ENCODE assay signal across 13 cellular contexts in genomic region chr18:2302628-2303516, GRCh38.
A peak's percentile ranks its signal among the peaks of the same experiment; 100 is the strongest.
DNase-seq lines count a peak whose midpoint lies in the region; ATAC-seq, FAIRE-seq and TF ChIP-seq lines count a peak whose summit lies in the region.
"Had no signal": no experiment of that assay in that cellular context is flagged by ENCODE, and none has a peak within 500 bp of the region (broad histone marks: within the 10 kb centered on the region; RNA-seq: fewer than 3 reads in every experiment).

No MANE protein-coding gene starts in this region.

- FAIRE-seq in K562 (lab: Jason Lieb, UNC): peak; percentile 81

- TF ChIP-seq RAD21 in K562 (CRISPR knock-in tag; conservative IDR thresholded peaks at IDR 0.05 in 1 of 2, IDR thresholded peaks at IDR 0.05 in 1 of 2): 0 out of 4 replicates have a peak, but pooled peaks have one; percentile 8 to 17

- POLR2A ChIA-PET in K562 (lab: Yijun Ruan, JAX) (interaction anchor here (0.5 to 1.0 kb wide), 7 partner anchors 10 to 117 kb away, joined by 3 to 6 read pairs (median 3); no protein-coding TSS in a partner anchor), GM10248 (lab: Yijun Ruan, JAX) (no interaction called here)

- CTCF ChIA-PET in K562 (lab: Yijun Ruan, JAX; ENCODE audit: low intra/inter-chr PET ratio) (no interaction called here), GM10248 (lab: Yijun Ruan, JAX) (no interaction called here)

- H3K36me3 ChIP-seq in K562 (ENCODE audit: control insufficient read depth, insufficient read depth, low read length): no peaks in the 10 kb centered on the region
- H3K36me3 ChIP-seq: BE2C, cardiac muscle cell had no signal

- peak; percentile 86 for TF ChIP-seq EP300 in K562 (IDR thresholded peaks at IDR 0.05; ENCODE audit: low read length)

- 0% methylated on average over 10 of the region's 10 CpGs for WGBS in K562 (ENCODE audit: insufficient coverage, low coverage, missing lambda C conversion rate)

- DNase-seq in AG08396 (ENCODE audit: low spot score) (peak; percentile 35), LHCN-M2 (ENCODE audit: low read depth) (peak; percentile 74), K562 (ENCODE audit: extremely low read depth in 1 of 4, low spot score in 3 of 4) (peak; percentile 77 to 93 (median 84)), kidney glomerular epithelial cell (lab: John Stamatoyannopoulos, UW) (peak; percentile 23), GM10248 (ENCODE audit: extremely low spot score) (no peak)
- DNase-seq in activated CD4-positive, alpha-beta T cell treated with anti-CD3 and anti-CD28 coated beads for 48 hours: no peak
- DNase-seq: BE2C, midbrain, NCI-H774, T-helper 9 cell had no signal

- H3K27me3 ChIP-seq in K562 (ENCODE audit: control insufficient read depth in 2 of 2, insufficient read depth in 2 of 2, low read length in 2 of 2): no peaks in the 10 kb centered on the region
- H3K27me3 ChIP-seq: BE2C, cardiac muscle cell had no signal

- peak; percentile 53; the same call in 1 of the 2 replicates for TF ChIP-seq POLR2A in K562 (conservative IDR thresholded peaks at IDR 0.05)

- TF ChIP-seq CTCF in K562 (IDR thresholded peaks at IDR 0.05 in 2 of 3, conservative IDR thresholded peaks at IDR 0.05 in 1 of 3; ENCODE audit: insufficient read depth in 2 of 3, low read depth in 1 of 3, low read length in 3 of 3): no peak
- no peak for TF ChIP-seq CTCF in GM10248 (IDR thresholded peaks at IDR 0.05; ENCODE audit: control extremely low read depth, extremely low read depth, low read depth, missing control alignments)

- no peaks in the 10 kb centered on the region for H3K9me1 ChIP-seq in K562 (ENCODE audit: control insufficient read depth, insufficient read depth, low read length)

- H3K9me3 ChIP-seq in K562 (replicated peaks; ENCODE audit: control insufficient read depth, insufficient read depth, low read depth, low read length): no peaks in the 10 kb centered on the region; the same call in 1 of the 2 replicates
- H3K9me3 ChIP-seq: BE2C had no signal

- H3K4me2 ChIP-seq in K562 (ENCODE audit: insufficient read depth, low read length): peak overlapping the region; percentile 79

- TSS peak; percentile 81 for BruUV-seq in K562 (replicated peaks; lab: Mats Ljungman, UMichigan)

- ATAC-seq in K562 (peak; percentile 93), GM19351 (IDR thresholded peaks at IDR 0.05; ENCODE audit: unreplicated experiment) (no peak), GM19035 (IDR thresholded peaks at IDR 0.05; ENCODE audit: unreplicated experiment) (no peak)

- H3K4me3 ChIP-seq in K562: no peak overlapping the region
- H3K4me3 ChIP-seq: cardiac muscle cell had no signal

- peak overlapping the region; percentile 96 for H3K27ac ChIP-seq in K562 (ENCODE audit: extremely low read depth, low read depth, low read length)
- H3K27ac ChIP-seq: cardiac muscle cell had no signal

- no peaks in the 10 kb centered on the region for H3K79me2 ChIP-seq in K562 (ENCODE audit: control insufficient read depth, insufficient read depth, low read length)

- no peaks in the 10 kb centered on the region for H4K20me1 ChIP-seq in K562 (replicated peaks; ENCODE audit: control insufficient read depth, insufficient read depth, low read length)

- H3K4me1 ChIP-seq in K562 (replicated peaks in 1 of 2; ENCODE audit: control insufficient read depth in 2 of 2, insufficient read depth in 2 of 2, low read length in 2 of 2): peaks cover 12 to 47% of the 10 kb centered on the region in 2 experiments; a peak in 4 of 5 replicates
- H3K4me1 ChIP-seq: BE2C had no signal

- intact Hi-C loops in K562 (cut with micrococcal nuclease): loop anchor here (1.0 kb wide), 1 partner anchor 22 kb away; no protein-coding TSS in a partner anchor

- peak overlapping the region in 1 of 2 experiments; percentile 73; a peak in 3 of 4 replicates for H3K9ac ChIP-seq in K562 (ENCODE audit: insufficient read depth in 1 of 2, low read depth in 2 of 2, low read length in 2 of 2)

- in situ Hi-C loops in K562 (cut with MboI): no loop called here

- H2AFZ ChIP-seq in K562 (ENCODE audit: low read depth, low read length): peak overlapping the region; percentile 87

TF ChIP-seq in K562, 482 proteins besides CTCF, POLR2A, EP300 and RAD21 (continues in another document):
- TF ChIP-seq ZNF699 (CRISPR knock-in tag; IDR thresholded peaks at IDR 0.05; ENCODE audit: insufficient replicate concordance) (no peak), NFE2 (IDR thresholded peaks at IDR 0.05; ENCODE audit: low read depth) (peak; percentile 58), ETV1 (tag; conservative IDR thresholded peaks at IDR 0.05; ENCODE audit: low read depth) (0 out of 2 replicates have a peak, but pooled peaks have one; percentile 9), GTF2E2 (tag; IDR thresholded peaks at IDR 0.05) (no peak), GATAD2B (IDR thresholded peaks at IDR 0.05; ENCODE audit: borderline replicate concordance) (peak; percentile 32; the same call in 1 of the 2 replicates), SETDB1 (IDR thresholded peaks at IDR 0.05; ENCODE audit: low read length) (no peak), IRF9 (tag; IDR thresholded peaks at IDR 0.05) (no peak; the same call in 1 of the 2 replicates), FOXA1 (IDR thresholded peaks at IDR 0.05; ENCODE audit: borderline replicate concordance) (no peak), ZNF830 (CRISPR knock-in tag; IDR thresholded peaks at IDR 0.05) (no peak), SNRNP70 (optimal IDR thresholded peaks at IDR 0.05; ENCODE audit: low read depth, low read length) (no peak), NFRKB (IDR thresholded peaks at IDR 0.05; ENCODE audit: low read depth) (peak; percentile 79), PTBP1 (IDR thresholded peaks at IDR 0.05; ENCODE audit: low read depth, low read length) (no peak), NFXL1 (CRISPR knock-in tag; IDR thresholded peaks at IDR 0.05) (no peak), SMARCA4 (IDR thresholded peaks at IDR 0.05) (peak; percentile 96)
- TF ChIP-seq, protein P1, sequence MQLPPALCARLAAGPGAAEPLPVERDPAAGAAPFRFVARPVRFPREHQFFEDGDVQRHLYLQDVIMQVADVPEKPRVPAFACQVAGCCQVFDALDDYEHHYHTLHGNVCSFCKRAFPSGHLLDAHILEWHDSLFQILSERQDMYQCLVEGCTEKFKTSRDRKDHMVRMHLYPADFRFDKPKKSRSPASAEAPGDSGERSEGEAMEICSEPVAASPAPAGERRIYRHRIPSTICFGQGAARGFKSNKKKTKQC (CRISPR knock-in tag; IDR thresholded peaks at IDR 0.05): no peak
- TF ChIP-seq, protein P2, sequence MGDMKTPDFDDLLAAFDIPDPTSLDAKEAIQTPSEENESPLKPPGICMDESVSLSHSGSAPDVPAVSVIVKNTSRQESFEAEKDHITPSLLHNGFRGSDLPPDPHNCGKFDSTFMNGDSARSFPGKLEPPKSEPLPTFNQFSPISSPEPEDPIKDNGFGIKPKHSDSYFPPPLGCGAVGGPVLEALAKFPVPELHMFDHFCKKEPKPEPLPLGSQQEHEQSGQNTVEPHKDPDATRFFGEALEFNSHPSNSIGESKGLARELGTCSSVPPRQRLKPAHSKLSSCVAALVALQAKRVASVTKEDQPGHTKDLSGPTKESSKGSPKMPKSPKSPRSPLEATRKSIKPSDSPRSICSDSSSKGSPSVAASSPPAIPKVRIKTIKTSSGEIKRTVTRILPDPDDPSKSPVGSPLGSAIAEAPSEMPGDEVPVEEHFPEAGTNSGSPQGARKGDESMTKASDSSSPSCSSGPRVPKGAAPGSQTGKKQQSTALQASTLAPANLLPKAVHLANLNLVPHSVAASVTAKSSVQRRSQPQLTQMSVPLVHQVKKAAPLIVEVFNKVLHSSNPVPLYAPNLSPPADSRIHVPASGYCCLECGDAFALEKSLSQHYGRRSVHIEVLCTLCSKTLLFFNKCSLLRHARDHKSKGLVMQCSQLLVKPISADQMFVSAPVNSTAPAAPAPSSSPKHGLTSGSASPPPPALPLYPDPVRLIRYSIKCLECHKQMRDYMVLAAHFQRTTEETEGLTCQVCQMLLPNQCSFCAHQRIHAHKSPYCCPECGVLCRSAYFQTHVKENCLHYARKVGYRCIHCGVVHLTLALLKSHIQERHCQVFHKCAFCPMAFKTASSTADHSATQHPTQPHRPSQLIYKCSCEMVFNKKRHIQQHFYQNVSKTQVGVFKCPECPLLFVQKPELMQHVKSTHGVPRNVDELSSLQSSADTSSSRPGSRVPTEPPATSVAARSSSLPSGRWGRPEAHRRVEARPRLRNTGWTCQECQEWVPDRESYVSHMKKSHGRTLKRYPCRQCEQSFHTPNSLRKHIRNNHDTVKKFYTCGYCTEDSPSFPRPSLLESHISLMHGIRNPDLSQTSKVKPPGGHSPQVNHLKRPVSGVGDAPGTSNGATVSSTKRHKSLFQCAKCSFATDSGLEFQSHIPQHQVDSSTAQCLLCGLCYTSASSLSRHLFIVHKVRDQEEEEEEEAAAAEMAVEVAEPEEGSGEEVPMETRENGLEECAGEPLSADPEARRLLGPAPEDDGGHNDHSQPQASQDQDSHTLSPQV (IDR thresholded peaks at IDR 0.05): peak; percentile 93

Comparison
In these comparisons a context has a peak if more than half of its experiments do, and no peak if none do; other contexts are left out.
1. DNase-seq: peak in AG08396 (single experiment), LHCN-M2 (single experiment), K562 (4 of 4) and kidney glomerular epithelial cell (single experiment); none in GM10248 (single experiment) and activated CD4-positive, alpha-beta T cell treated with anti-CD3 and anti-CD28 coated beads for 48 hours (single experiment).